1 cellular context compared by ENCODE assay signal in genomic region chr2:220424561-220424960, GRCh38.
TF ChIP-seq lines count a peak whose summit lies in the region.

No MANE protein-coding gene starts in this region.

TF ChIP-seq in IMR-90, 13 proteins besides CTCF, POLR2A, EP300 and RAD21 (continued from another document):
- TF ChIP-seq RCOR1 (IDR thresholded peaks at IDR 0.05; ENCODE audit: insufficient replicate concordance, low read length) (no peak), MAFK (IDR thresholded peaks at IDR 0.05; ENCODE audit: low read depth, low read length) (no peak), CHD1 (IDR thresholded peaks at IDR 0.05; ENCODE audit: low read depth, low read length) (no peak), RFX5 (IDR thresholded peaks at IDR 0.05; ENCODE audit: low read depth, low read length) (no peak)
TF ChIP-seq in IMR-90: peak in this region for 0.
